ENCODE assay signal across 24 cellular contexts in genomic region chr14:89248430-89249295, GRCh38.
DNase-seq lines count a peak whose midpoint lies in the region; ATAC-seq and TF ChIP-seq lines count a peak whose summit lies in the region.
"Had no signal": no experiment of that assay in that cellular context is flagged by ENCODE, and none has a peak within 500 bp of the region (broad histone marks: within the 10 kb centered on the region; RNA-seq: fewer than 3 reads in every experiment).

No MANE protein-coding gene starts in this region.

- no peak overlapping the region for H3K9ac ChIP-seq in SK-N-SH

- H3K36me3 ChIP-seq in cardiac muscle cell: no peaks in the 10 kb centered on the region
- H3K36me3 ChIP-seq in right atrium auricular region: no peaks in the 10 kb centered on the region
- no peaks in the 10 kb centered on the region for H3K36me3 ChIP-seq in SK-N-SH (replicated peaks in 1 of 2; ENCODE audit: control insufficient read depth in 1 of 2, insufficient read depth in 2 of 2, low read length in 1 of 2)
- H3K36me3 ChIP-seq in lower lobe of right lung: no peaks in the 10 kb centered on the region
- no peaks in the 10 kb centered on the region for H3K36me3 ChIP-seq in WERI-Rb-1
- H3K36me3 ChIP-seq: breast epithelium, gastroesophageal sphincter, prostate gland had no signal

- CTCF ChIA-PET in SK-N-SH (lab: Yijun Ruan, JAX): interaction anchor here (0.9 to 1.9 kb wide), 2 partner anchors 12 to 169 kb away, joined by 3 to 5 read pairs; no protein-coding TSS in a partner anchor

- no peak overlapping the region for H3K4me2 ChIP-seq in SK-N-SH
- H3K4me2 ChIP-seq: A549 had no signal

- H3K79me2 ChIP-seq in SK-N-SH (ENCODE audit: insufficient read depth): no peaks in the 10 kb centered on the region

- 79% methylated on average over 6 of the region's 6 CpGs for WGBS in SK-N-SH (ENCODE audit: low lambda C conversion rate)

- POLR2A ChIA-PET in SK-N-SH (lab: Yijun Ruan, JAX): no interaction called here

- H3K27me3 Mint-ChIP-seq in type B pancreatic cell: no peaks in the 10 kb centered on the region
- H3K27me3 Mint-ChIP-seq: activated B cell treated with CpG ODN at 0.5 μM for 24 hours, B cell had no signal

- no peak for TF ChIP-seq CTCF in cardiac muscle cell (IDR thresholded peaks at IDR 0.05; ENCODE audit: low read depth, low read length)
- TF ChIP-seq CTCF in right atrium auricular region (IDR thresholded peaks at IDR 0.05): no peak
- no peak for TF ChIP-seq CTCF in SK-N-SH (IDR thresholded peaks at IDR 0.05)
- no peak for TF ChIP-seq CTCF in lower lobe of right lung (IDR thresholded peaks at IDR 0.05)
- no peak for TF ChIP-seq CTCF in type B pancreatic cell (conservative IDR thresholded peaks at IDR 0.05)
- TF ChIP-seq CTCF in WERI-Rb-1 (IDR thresholded peaks at IDR 0.05; ENCODE audit: low read depth, low read length): no peak

- DNase-seq in cardiac muscle cell (ENCODE audit: low read depth in 1 of 2, low spot score in 1 of 2) (peak in 1 of 2 donors; percentile 17), right atrium auricular region (ENCODE audit: low spot score) (no peak), SK-N-SH (peak; percentile 23), lower lobe of right lung (no peak), type B pancreatic cell (ENCODE audit: extremely low spot score, unreplicated experiment) (no peak), Kasumi-1 (lab: John Stamatoyannopoulos, UW) (no peak), NK-92 (lab: John Stamatoyannopoulos, UW; ENCODE audit: unreplicated experiment) (no peak), WERI-Rb-1 (no peak)
- DNase-seq: activated B cell treated with CpG ODN at 0.5 μM for 24 hours; activated CD4-positive, alpha-beta T cell treated with anti-CD3 and anti-CD28 coated beads, Interleukin-2, amount 50 U/mL, for 48 hours; activated gamma-delta T cell; dermis blood vessel endothelial cell; hypothalamus; Karpas-422; MV-4-11; NCI-H748 treated with DMSO at 0.1 percent for 48 hours; stimulated activated CD8-positive, alpha-beta memory T cell treated with anti-CD3 and anti-CD28 coated beads, Interleukin-4, amount 100 ng/mL, for 48 hours had no signal

- H3F3A ChIP-seq in SK-N-SH (replicated peaks; ENCODE audit: insufficient read depth): no peaks in the 10 kb centered on the region

- H3K9me2 ChIP-seq in SK-N-SH: no peaks in the 10 kb centered on the region

- TF ChIP-seq RAD21 in SK-N-SH (IDR thresholded peaks at IDR 0.05; ENCODE audit: low read length): no peak

- H3K4me1 Mint-ChIP-seq in type B pancreatic cell (ENCODE audit: unreplicated experiment): peaks cover 36% of the 10 kb centered on the region

- no peaks in the 10 kb centered on the region for H3K9me3 ChIP-seq in cardiac muscle cell (ENCODE audit: low read depth)
- no peaks in the 10 kb centered on the region for H3K9me3 ChIP-seq in right atrium auricular region
- H3K9me3 ChIP-seq in SK-N-SH: no peaks in the 10 kb centered on the region
- H3K9me3 ChIP-seq in lower lobe of right lung: no peaks in the 10 kb centered on the region
- no peaks in the 10 kb centered on the region for H3K9me3 ChIP-seq in WERI-Rb-1 (ENCODE audit: severe bottlenecking)
- H3K9me3 ChIP-seq: A549, breast epithelium, gastroesophageal sphincter, prostate gland had no signal

- H3K9me3 Mint-ChIP-seq in type B pancreatic cell: no peaks in the 10 kb centered on the region
- H3K9me3 Mint-ChIP-seq: T-helper 2 cell treated with Interferon-gamma antibody and Interleukin-4, amounts not matched to agents 5 μg/mL and 100 μg/mL, for 36 hours had no signal

- ATAC-seq in lower lobe of right lung: peak; percentile 82 to 88
- ATAC-seq: A549, gastroesophageal sphincter, HCT116 had no signal

- TF ChIP-seq EP300 in SK-N-SH (IDR thresholded peaks at IDR 0.05; ENCODE audit: borderline replicate concordance in 1 of 2, low read depth in 1 of 2, low read length in 1 of 2): no peak

- intact Hi-C loops in lower lobe of right lung (cut with DNase I): no loop called here

- H3K4me3 Mint-ChIP-seq in type B pancreatic cell: peak overlapping the region; percentile 35
- H3K4me3 Mint-ChIP-seq: activated B cell treated with CpG ODN at 0.5 μM for 24 hours; B cell; T-helper 2 cell treated with Interferon-gamma antibody and Interleukin-4, amounts not matched to agents 5 μg/mL and 100 μg/mL, for 36 hours had no signal

- H3K27ac ChIP-seq in cardiac muscle cell (peak overlapping the region; percentile 66), right atrium auricular region (no peak overlapping the region), SK-N-SH (ENCODE audit: low read depth in 2 of 2, low read length in 1 of 2) (peak overlapping the region in 1 of 2 experiments; percentile 48; a peak in 2 of 4 replicates), lower lobe of right lung (no peak overlapping the region), WERI-Rb-1 (no peak overlapping the region)
- H3K27ac ChIP-seq: A549, breast epithelium, gastroesophageal sphincter, prostate gland had no signal

- no peak overlapping the region for H3K4me3 ChIP-seq in cardiac muscle cell
- no peak overlapping the region for H3K4me3 ChIP-seq in right atrium auricular region
- H3K4me3 ChIP-seq in SK-N-SH (ENCODE audit: low read depth in 2 of 2, low read length in 1 of 2): no peak overlapping the region
- H3K4me3 ChIP-seq in lower lobe of right lung: no peak overlapping the region
- H3K4me3 ChIP-seq in WERI-Rb-1 (ENCODE audit: low read depth, low read length): no peak overlapping the region
- H3K4me3 ChIP-seq: A549, breast epithelium, gastroesophageal sphincter, prostate gland had no signal

- peaks cover 12% of the 10 kb centered on the region for H3K4me1 ChIP-seq in cardiac muscle cell (ENCODE audit: low read depth)
- H3K4me1 ChIP-seq in right atrium auricular region: peaks cover 0 to 18% of the 10 kb centered on the region in 2 donors
- H3K4me1 ChIP-seq in SK-N-SH (ENCODE audit: control insufficient read depth in 1 of 2, insufficient read depth in 2 of 2, low read depth in 1 of 2, low read length in 1 of 2): peaks cover 8 to 22% of the 10 kb centered on the region in 2 experiments; a peak in 3 of 4 replicates
- peaks cover 15% of the 10 kb centered on the region for H3K4me1 ChIP-seq in lower lobe of right lung
- H3K4me1 ChIP-seq: breast epithelium, prostate gland had no signal

- H3K27me3 ChIP-seq in cardiac muscle cell (no peaks in the 10 kb centered on the region), right atrium auricular region (no peaks in the 10 kb centered on the region), SK-N-SH (ENCODE audit: insufficient read depth) (no peaks in the 10 kb centered on the region), lower lobe of right lung (ENCODE audit: low read depth) (no peaks in the 10 kb centered on the region), WERI-Rb-1 (ENCODE audit: insufficient read depth, low read depth, severe bottlenecking) (no peaks in the 10 kb centered on the region)
- H3K27me3 ChIP-seq: breast epithelium, gastroesophageal sphincter had no signal

- H4K20me1 ChIP-seq in SK-N-SH (ENCODE audit: insufficient read depth): no peaks in the 10 kb centered on the region

- peaks cover 28% of the 10 kb centered on the region for H3K36me3 Mint-ChIP-seq in type B pancreatic cell

- H3K27ac Mint-ChIP-seq in type B pancreatic cell: peak overlapping the region; percentile 73
- H3K27ac Mint-ChIP-seq: B cell; T-helper 2 cell treated with Interferon-gamma antibody and Interleukin-4, amounts not matched to agents 5 μg/mL and 100 μg/mL, for 36 hours had no signal

- H2AFZ ChIP-seq in SK-N-SH (ENCODE audit: low read depth): no peak overlapping the region

TF ChIP-seq in SK-N-SH, 30 proteins besides CTCF, POLR2A, EP300 and RAD21:
- TF ChIP-seq GABPA (IDR thresholded peaks at IDR 0.05; ENCODE audit: low read depth): no peak
- TF ChIP-seq FOXJ3 (CRISPR knock-in tag; IDR thresholded peaks at IDR 0.05): 0 out of 2 replicates have a peak, but pooled peaks have one; percentile 31
- TF ChIP-seq CHD2 (IDR thresholded peaks at IDR 0.05; ENCODE audit: low read length, partially characterized antibody): no peak
- TF ChIP-seq RCOR1 (IDR thresholded peaks at IDR 0.05; ENCODE audit: low read length): peak; percentile 22; the same call in 1 of the 2 replicates
- no peak for TF ChIP-seq TEAD4 (IDR thresholded peaks at IDR 0.05; ENCODE audit: borderline replicate concordance, insufficient read depth)
- TF ChIP-seq NRF1 (IDR thresholded peaks at IDR 0.05; ENCODE audit: low read depth, low read length): no peak
- TF ChIP-seq FOXM1 (IDR thresholded peaks at IDR 0.05; ENCODE audit: low read depth): no peak
- no peak for TF ChIP-seq MEF2A (IDR thresholded peaks at IDR 0.05; ENCODE audit: borderline replicate concordance, low read depth)
- TF ChIP-seq USF2 (IDR thresholded peaks at IDR 0.05; ENCODE audit: borderline replicate concordance, low read depth, low read length): no peak
- TF ChIP-seq JUND (IDR thresholded peaks at IDR 0.05): no peak
- no peak for TF ChIP-seq POLR2AphosphoS5 (IDR thresholded peaks at IDR 0.05; ENCODE audit: low read depth, low read length)
- TF ChIP-seq SMC3 (IDR thresholded peaks at IDR 0.05; ENCODE audit: low read depth, low read length): no peak
- no peak for TF ChIP-seq ZBTB33 (IDR thresholded peaks at IDR 0.05; ENCODE audit: borderline replicate concordance, low read depth)
